31 cellular contexts compared by ENCODE assay signal in the genomic region with DNA sequence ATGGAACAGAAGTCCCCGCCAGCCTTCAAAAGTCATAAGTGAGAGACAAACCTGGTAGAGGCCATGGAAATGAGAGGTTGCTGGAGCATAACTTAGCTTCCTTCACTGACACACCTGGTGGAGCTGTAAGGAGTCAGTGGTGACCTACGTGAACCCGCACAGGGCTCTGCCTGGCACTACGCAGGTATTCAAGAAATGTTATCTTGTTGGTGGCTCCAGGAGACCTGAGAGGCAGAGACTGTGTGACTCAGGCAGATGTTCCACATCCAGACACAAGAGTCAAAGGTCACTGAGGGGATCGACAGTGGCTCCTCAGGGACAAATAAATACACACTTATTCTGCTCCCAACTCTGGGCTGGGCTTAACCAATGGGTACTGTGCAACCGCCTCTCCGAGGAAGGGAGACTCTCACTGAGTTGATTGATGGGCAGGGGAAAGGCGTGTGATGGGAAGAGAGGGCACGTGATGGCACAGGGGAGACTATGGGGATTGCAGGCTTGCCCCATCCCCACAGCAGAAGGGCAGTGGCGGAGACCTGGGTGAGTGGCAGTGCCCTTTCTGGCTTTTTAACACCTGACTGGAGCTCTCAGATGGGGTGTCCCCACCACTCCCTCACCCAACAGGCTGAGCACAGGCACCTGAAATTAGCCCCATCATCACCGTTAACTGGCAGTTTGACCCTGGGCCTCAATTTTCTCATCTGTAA.
"Had no signal": no experiment of that assay in that cellular context is flagged by ENCODE, and none has a peak within 500 bp of the region (broad histone marks: within the 10 kb centered on the region; RNA-seq: fewer than 3 reads in every experiment).

No MANE protein-coding gene starts in this region.

- DNase-seq: activated B cell treated with CpG ODN at 0.5 μM for 24 hours; activated CD4-positive, alpha-beta T cell treated with anti-CD3 and anti-CD28 coated beads for 36 hours; activated CD8-positive, alpha-beta memory T cell treated with anti-CD3 and anti-CD28 coated beads, Interleukin-2, amount 10 ng/mL, durations not matched to agents 7 days and 5 days; activated CD8-positive, alpha-beta T cell treated with anti-CD3 and anti-CD28 coated beads, Interleukin-2, amount 10 ng/mL, durations not matched to agents 7 days and 5 days; activated naive CD4-positive, alpha-beta T cell; activated naive CD8-positive, alpha-beta T cell treated with anti-CD3 and anti-CD28 coated beads for 36 hours; activated T-cell treated with anti-CD3 and anti-CD28 coated beads, Interleukin-2, amount 50 U/mL, for 48 hours; adrenal gland; aorta; body of pancreas; cerebellar nuclear complex; cortex of kidney; left colon; pancreas; retina; sigmoid colon; small intestine; stimulated activated CD4-positive, alpha-beta T cell treated with anti-CD3 and anti-CD28 coated beads, Interleukin-4, amount 100 ng/mL, for 24 hours; uterus had no signal

- H3K27me3 ChIP-seq: adrenal gland, body of pancreas, gastroesophageal sphincter, hepatocyte, pancreas, sigmoid colon, uterus had no signal

- H3K27ac ChIP-seq: adrenal gland, body of pancreas, cardiac muscle cell, gastroesophageal sphincter, hepatocyte, neutrophil, pancreas, prostate gland, sigmoid colon, thoracic aorta, uterus had no signal

- H3K4me3 ChIP-seq: adrenal gland, body of pancreas, cardiac muscle cell, gastroesophageal sphincter, hepatocyte, pancreas, prostate gland, sigmoid colon, thoracic aorta, uterus had no signal

- H3K9me3 Mint-ChIP-seq: activated B cell treated with CpG ODN at 0.5 μM for 24 hours; activated naive CD8-positive, alpha-beta T cell treated with anti-CD3 and anti-CD28 coated beads for 36 hours; activated T-helper 2 cell treated with anti-CD3 and anti-CD28 coated beads, Interferon-gamma antibody, Interleukin-2, Interleukin-4, amounts not matched to agents 10 μg/mL and 5 μg/mL and 100 μg/mL, durations not matched to agents 14 hours and 24 hours and 36 hours; natural killer cell treated with Interleukin-12 subunit alpha and Interleukin-12 subunit beta and Interleukin-15 and Interleukin-18, amount 100 ng/mL, for 72 hours; stimulated activated effector memory CD8-positive, alpha-beta T cell treated with anti-CD3 and anti-CD28 coated beads, Interleukin-12 subunit alpha, Interleukin-12 subunit beta, amount 100 ng/mL, for 72 hours; stimulated activated naive CD8-positive, alpha-beta T cell treated with anti-CD3 and anti-CD28 coated beads, Interleukin-15, Interleukin-2, amounts not matched to agents 100 ng/mL and 50 ng/mL, for 24 hours; T-helper 2 cell treated with Interferon-gamma antibody and Interleukin-4, amounts not matched to agents 5 μg/mL and 100 μg/mL, for 36 hours had no signal

- H3K27ac Mint-ChIP-seq: activated B cell treated with CpG ODN at 0.5 μM for 24 hours; activated CD4-positive, alpha-beta T cell treated with anti-CD3 and anti-CD28 coated beads for 36 hours; activated CD8-positive, alpha-beta memory T cell treated with anti-CD3 and anti-CD28 coated beads, Interleukin-2, amount 10 ng/mL, durations not matched to agents 7 days and 5 days; activated CD8-positive, alpha-beta T cell treated with anti-CD3 and anti-CD28 coated beads, Interleukin-2, amount 10 ng/mL, durations not matched to agents 7 days and 5 days; activated naive CD8-positive, alpha-beta T cell treated with anti-CD3 and anti-CD28 coated beads for 36 hours; activated T-helper 2 cell treated with anti-CD3 and anti-CD28 coated beads, Interferon-gamma antibody, Interleukin-2, Interleukin-4, amounts not matched to agents 10 μg/mL and 5 μg/mL and 100 μg/mL, durations not matched to agents 14 hours and 24 hours and 36 hours; natural killer cell treated with Interleukin-12 subunit alpha and Interleukin-12 subunit beta and Interleukin-15 and Interleukin-18, amount 100 ng/mL, for 72 hours; stimulated activated effector memory CD8-positive, alpha-beta T cell treated with anti-CD3 and anti-CD28 coated beads, Interleukin-12 subunit alpha, Interleukin-12 subunit beta, amount 100 ng/mL, for 72 hours; stimulated activated naive CD8-positive, alpha-beta T cell treated with anti-CD3 and anti-CD28 coated beads, Interleukin-15, Interleukin-2, amounts not matched to agents 100 ng/mL and 50 ng/mL, for 24 hours; T-helper 2 cell treated with Interferon-gamma antibody and Interleukin-4, amounts not matched to agents 5 μg/mL and 100 μg/mL, for 36 hours; type B pancreatic cell had no signal

- H3K36me3 Mint-ChIP-seq: activated CD8-positive, alpha-beta memory T cell treated with anti-CD3 and anti-CD28 coated beads, Interleukin-2, amount 10 ng/mL, durations not matched to agents 7 days and 5 days; activated naive CD8-positive, alpha-beta T cell treated with anti-CD3 and anti-CD28 coated beads for 36 hours; natural killer cell treated with Interleukin-12 subunit alpha and Interleukin-12 subunit beta and Interleukin-15 and Interleukin-18, amount 100 ng/mL, for 72 hours; stimulated activated effector memory CD8-positive, alpha-beta T cell treated with anti-CD3 and anti-CD28 coated beads, Interleukin-12 subunit alpha, Interleukin-12 subunit beta, amount 100 ng/mL, for 72 hours; type B pancreatic cell had no signal

- H3K9me3 ChIP-seq: adrenal gland, body of pancreas, gastroesophageal sphincter, neutrophil, pancreas, prostate gland, sigmoid colon, thoracic aorta, uterus had no signal

- H2AFZ ChIP-seq: hepatocyte had no signal

- ATAC-seq: activated CD4-positive, alpha-beta T cell treated with anti-CD3 and anti-CD28 coated beads for 36 hours; activated CD8-positive, alpha-beta memory T cell treated with anti-CD3 and anti-CD28 coated beads, Interleukin-2, amount 10 ng/mL, durations not matched to agents 7 days and 5 days; activated CD8-positive, alpha-beta T cell treated with anti-CD3 and anti-CD28 coated beads, Interleukin-2, amount 10 ng/mL, durations not matched to agents 7 days and 5 days; body of pancreas; gastroesophageal sphincter; left colon; natural killer cell treated with Interleukin-12 subunit alpha and Interleukin-12 subunit beta and Interleukin-15 and Interleukin-18, amount 100 ng/mL, for 72 hours; pancreas; stimulated activated effector memory CD8-positive, alpha-beta T cell treated with anti-CD3 and anti-CD28 coated beads, Interleukin-12 subunit alpha, Interleukin-12 subunit beta, amount 100 ng/mL, for 72 hours had no signal

- H3K4me2 ChIP-seq: hepatocyte had no signal

- H3K4me3 Mint-ChIP-seq: activated B cell treated with CpG ODN at 0.5 μM for 24 hours; activated CD4-positive, alpha-beta T cell treated with anti-CD3 and anti-CD28 coated beads for 36 hours; activated CD8-positive, alpha-beta memory T cell treated with anti-CD3 and anti-CD28 coated beads, Interleukin-2, amount 10 ng/mL, durations not matched to agents 7 days and 5 days; activated CD8-positive, alpha-beta T cell treated with anti-CD3 and anti-CD28 coated beads, Interleukin-2, amount 10 ng/mL, durations not matched to agents 7 days and 5 days; activated naive CD8-positive, alpha-beta T cell treated with anti-CD3 and anti-CD28 coated beads for 36 hours; natural killer cell treated with Interleukin-12 subunit alpha and Interleukin-12 subunit beta and Interleukin-15 and Interleukin-18, amount 100 ng/mL, for 72 hours; stimulated activated effector memory CD8-positive, alpha-beta T cell treated with anti-CD3 and anti-CD28 coated beads, Interleukin-12 subunit alpha, Interleukin-12 subunit beta, amount 100 ng/mL, for 72 hours; stimulated activated naive CD8-positive, alpha-beta T cell treated with anti-CD3 and anti-CD28 coated beads, Interleukin-15, Interleukin-2, amounts not matched to agents 100 ng/mL and 50 ng/mL, for 24 hours; T-helper 2 cell treated with Interferon-gamma antibody and Interleukin-4, amounts not matched to agents 5 μg/mL and 100 μg/mL, for 36 hours; type B pancreatic cell had no signal

- H3K27me3 Mint-ChIP-seq: activated naive CD8-positive, alpha-beta T cell treated with anti-CD3 and anti-CD28 coated beads for 36 hours had no signal

- H3K4me1 ChIP-seq: adrenal gland, body of pancreas, gastroesophageal sphincter, pancreas, prostate gland, sigmoid colon, uterus had no signal

- H3K36me3 ChIP-seq: adrenal gland, cardiac muscle cell, gastroesophageal sphincter, neutrophil, pancreas, prostate gland, sigmoid colon, thoracic aorta, uterus had no signal
